In genomic region chr5:75611324-75612210, GRCh38 we compare ENCODE assay signal across 8 cellular contexts. TPM values are rescaled to one million over a fixed set of nuclear protein-coding genes. Genes with fewer than 3 reads are reported as not detected.
A peak's percentile ranks its signal among the peaks of the same experiment; 100 is the strongest.
DNase-seq lines count a peak whose midpoint lies in the region; ATAC-seq and TF ChIP-seq lines count a peak whose summit lies in the region.

Gene ANKDD1B, plus strand, starts transcription at chr5:75611453. Its CDS starts 182 bp downstream, at chr5:75611635.

- peak within 1 kb of the TSS; percentile 93 for H3K56ac ChIP-seq in mesendoderm (ENCODE audit: low read length)

- H3K27ac ChIP-seq in CD4-positive, alpha-beta memory T cell (ENCODE audit: low read depth, low read length) = no peak within 1 kb of the TSS
- peak within 1 kb of the TSS; percentile 24 for H3K27ac ChIP-seq in endodermal cell (ENCODE audit: low read depth, low read length)
- peak within 1 kb of the TSS; percentile 85 for H3K27ac ChIP-seq in mesendoderm (ENCODE audit: low read depth, low read length)
- peak within 1 kb of the TSS; percentile 74 to 83 (median 81) for H3K27ac ChIP-seq in transverse colon

- H3K9me3 Mint-ChIP-seq in CD4-positive, alpha-beta memory T cell = no peaks in the 10 kb centered on the region
- H3K9me3 Mint-ChIP-seq in endodermal cell = no peaks in the 10 kb centered on the region

- peak within 1 kb of the TSS; percentile 65 for H3K4me2 ChIP-seq in mesendoderm (ENCODE audit: low read length)

- peak within 1 kb of the TSS; percentile 89 for H3K18ac ChIP-seq in mesendoderm (ENCODE audit: low read length)

- no peaks in the 10 kb centered on the region for H3K79me2 ChIP-seq in mesendoderm (ENCODE audit: control insufficient read depth, insufficient read depth, low read length)

- CTCF ChIA-PET in CD4-positive, alpha-beta memory T cell (lab: Charles Lee; ENCODE audit: partially characterized antibody) = no interaction called here

- peak within 1 kb of the TSS; percentile 6 for H2BK120ac ChIP-seq in mesendoderm (ENCODE audit: low read depth, low read length)

- H4K5ac ChIP-seq in mesendoderm (ENCODE audit: low read length) = no peak within 1 kb of the TSS

- ATAC-seq in GM19328 (IDR thresholded peaks at IDR 0.05; ENCODE audit: unreplicated experiment) (no peak), HG03571 (IDR thresholded peaks at IDR 0.05; ENCODE audit: unreplicated experiment) (no peak)

- no peak within 1 kb of the TSS for H2AK5ac ChIP-seq in mesendoderm (ENCODE audit: low read length)

- in situ Hi-C loops in transverse colon (cut with MboI; ENCODE audit: low pct_ligation_motif_present in 1 of 4, low pct_unique_long_range_greater_than_20kb in 1 of 4, low sequenced_read_pairs in 3 of 4) = no loop called here

- no peaks in the 10 kb centered on the region for H3K79me1 ChIP-seq in mesendoderm (ENCODE audit: low read length)

- peak within 1 kb of the TSS; percentile 59 for H3K9ac ChIP-seq in endodermal cell (ENCODE audit: extremely low read depth, low read length, poor library complexity, severe bottlenecking)
- peak within 1 kb of the TSS; percentile 78 for H3K9ac ChIP-seq in mesendoderm (ENCODE audit: low read length)

- peaks cover 0 to 9% of the 10 kb centered on the region in 2 donors for H3K36me3 Mint-ChIP-seq in CD4-positive, alpha-beta memory T cell
- no peaks in the 10 kb centered on the region for H3K36me3 Mint-ChIP-seq in endodermal cell (ENCODE audit: low read depth)

- H3K4ac ChIP-seq in mesendoderm (ENCODE audit: low read depth, low read length) = peak within 1 kb of the TSS; percentile 74

- no peaks in the 10 kb centered on the region for H3K36me3 ChIP-seq in CD4-positive, alpha-beta memory T cell (ENCODE audit: insufficient read depth, low read length)
- H3K36me3 ChIP-seq in endodermal cell (ENCODE audit: control insufficient read depth, insufficient read depth, low read length) = no peaks in the 10 kb centered on the region
- no peaks in the 10 kb centered on the region for H3K36me3 ChIP-seq in mesendoderm (ENCODE audit: control insufficient read depth, insufficient read depth, low read length)
- H3K36me3 ChIP-seq in transverse colon = no peaks in the 10 kb centered on the region

- DNase-seq in CD4-positive, alpha-beta memory T cell = no peak
- DNase-seq in HuH-7 (ENCODE audit: low spot score) (peak; percentile 55), endodermal cell (peak; percentile 83), mesendoderm (peak; percentile 74), transverse colon (peak; percentile 34), NCI-H774 (lab: John Stamatoyannopoulos, UW) (no peak)

- TF ChIP-seq POLR2A in transverse colon (IDR thresholded peaks at IDR 0.05) = no peak

- peak within 1 kb of the TSS; percentile 83 for H3K23ac ChIP-seq in mesendoderm (ENCODE audit: low read length)

- no peaks in the 10 kb centered on the region for H3K9me3 ChIP-seq in CD4-positive, alpha-beta memory T cell (ENCODE audit: control insufficient read depth in 1 of 2, low read length in 2 of 2)
- no peaks in the 10 kb centered on the region for H3K9me3 ChIP-seq in endodermal cell (ENCODE audit: control insufficient read depth, low read length)
- no peaks in the 10 kb centered on the region for H3K9me3 ChIP-seq in transverse colon

- no peak for TF ChIP-seq CTCF in endodermal cell (conservative IDR thresholded peaks at IDR 0.05)
- TF ChIP-seq CTCF in transverse colon (IDR thresholded peaks at IDR 0.05) = no peak

- no peak for TF ChIP-seq EP300 in transverse colon (IDR thresholded peaks at IDR 0.05; ENCODE audit: low read depth)

- POLR2A ChIA-PET in CD4-positive, alpha-beta memory T cell (lab: Charles Lee; ENCODE audit: partially characterized antibody) = no interaction called here

- no peak within 1 kb of the TSS for H3K4me3 ChIP-seq in CD4-positive, alpha-beta memory T cell (ENCODE audit: low read length in 2 of 2)
- peak within 1 kb of the TSS; percentile 80 for H3K4me3 ChIP-seq in endodermal cell (ENCODE audit: low read length)
- peak within 1 kb of the TSS; percentile 3 for H3K4me3 ChIP-seq in mesendoderm (ENCODE audit: low read length)
- H3K4me3 ChIP-seq in transverse colon = peak within 1 kb of the TSS; percentile 36 to 80 (median 58)

- peak within 1 kb of the TSS; percentile 85 for H2BK5ac ChIP-seq in mesendoderm (ENCODE audit: low read length)

- H3K27me3 Mint-ChIP-seq in CD4-positive, alpha-beta memory T cell = peaks cover 3 to 5% of the 10 kb centered on the region in 2 donors
- peaks cover 11% of the 10 kb centered on the region for H3K27me3 Mint-ChIP-seq in endodermal cell (ENCODE audit: insufficient read depth)

- intact Hi-C loops in CD4-positive, alpha-beta memory T cell (cut with micrococcal nuclease) = no loop called here
- intact Hi-C loops in transverse colon (cut with DNase I; ENCODE audit: low total_unique reads) = no loop called here

- H4K8ac ChIP-seq in mesendoderm (ENCODE audit: low read depth, low read length) = peak within 1 kb of the TSS; percentile 87

- H3K4me3 Mint-ChIP-seq in CD4-positive, alpha-beta memory T cell = peak within 1 kb of the TSS in 6 of 8 donors; percentile 6 to 53 (median 20)
- H3K4me3 Mint-ChIP-seq in endodermal cell = peak within 1 kb of the TSS; percentile 64

- peaks cover 3 to 6% (median 6%) of the 10 kb centered on the region in 4 donors for H3K4me1 Mint-ChIP-seq in CD4-positive, alpha-beta memory T cell
- peaks cover 30% of the 10 kb centered on the region for H3K4me1 Mint-ChIP-seq in endodermal cell

- H3K27ac Mint-ChIP-seq in CD4-positive, alpha-beta memory T cell = no peak within 1 kb of the TSS
- H3K27ac Mint-ChIP-seq in endodermal cell = peak within 1 kb of the TSS; percentile 92

- WGBS in endodermal cell (ENCODE audit: insufficient coverage in 1 of 2, insufficient read length in 1 of 2), 2 experiments = 43 to 71% methylated on average over 29 to 52 of the region's 52 CpGs
- no CpG with 5 or more reads among the region's 52 CpGs for WGBS in mesendoderm (ENCODE audit: extremely low coverage, insufficient coverage, low lambda C conversion rate)
- 6 to 15% methylated on average over 2 to 32 of the region's 52 CpGs for WGBS in transverse colon (ENCODE audit: low coverage in 1 of 2), 2 donors

- no peak within 1 kb of the TSS for H2BK15ac ChIP-seq in mesendoderm (replicated peaks; ENCODE audit: low read depth)

- peaks cover 9% of the 10 kb centered on the region for H3K4me1 ChIP-seq in CD4-positive, alpha-beta memory T cell (ENCODE audit: insufficient read depth, low read length)
- H3K4me1 ChIP-seq in endodermal cell (ENCODE audit: control insufficient read depth, insufficient read depth, low read length) (peaks cover 10% of the 10 kb centered on the region), mesendoderm (ENCODE audit: control insufficient read depth, low read depth, low read length) (peaks cover 4% of the 10 kb centered on the region), transverse colon (peaks cover 0 to 27% (median 18%) of the 10 kb centered on the region in 4 donors)

- H3K27me3 ChIP-seq in CD4-positive, alpha-beta memory T cell (ENCODE audit: insufficient read depth, low read length) = no peaks in the 10 kb centered on the region
- H3K27me3 ChIP-seq in endodermal cell (ENCODE audit: control insufficient read depth, insufficient read depth, low read length, poor library complexity, severe bottlenecking) = no peaks in the 10 kb centered on the region
- no peaks in the 10 kb centered on the region for H3K27me3 ChIP-seq in mesendoderm (ENCODE audit: insufficient read depth, low read length, poor library complexity)
- no peaks in the 10 kb centered on the region for H3K27me3 ChIP-seq in transverse colon

RNA-seq across cellular contexts. Expression of gene ANKDD1B, which starts in this region (rescaled TPM):
- under 1 TPM; 0.61 to 0.73 TPM for total RNA-seq in CD4-positive, alpha-beta memory T cell
- not detected for polyA plus RNA-seq in CD4-positive, alpha-beta memory T cell
- total RNA-seq in endodermal cell = 1 to 10 TPM; 4.6 to 8.6 TPM
- 0.21 TPM for polyA plus RNA-seq in endodermal cell (2013, experiment 1 of 2)
- polyA plus RNA-seq in endodermal cell (2013, experiment 2 of 2) = 0.25 TPM
- polyA plus RNA-seq in mesendoderm (2013, experiment 1 of 2) = 0.04 TPM
- 0.06 TPM for polyA plus RNA-seq in mesendoderm (2013, experiment 2 of 2)
- total RNA-seq in transverse colon = 10 to 100 TPM in 3 of 4 donors, 1 to 10 TPM in 1; 3.6 to 20.6 (median 13.9) TPM

Comparison
In these comparisons a context has a peak if more than half of its experiments do, and no peak if none do; other contexts are left out.
1. DNase-seq: peak in HuH-7 (single experiment), endodermal cell (single experiment), mesendoderm (single experiment) and transverse colon (single experiment); none in CD4-positive, alpha-beta memory T cell (0 of 5) and NCI-H774 (single experiment).
2. H3K4me3 ChIP-seq: peak in endodermal cell (single experiment), mesendoderm (single experiment) and transverse colon (4 of 4); none in CD4-positive, alpha-beta memory T cell (0 of 2).